ENCODE assay signal across 10 cellular contexts in the genomic region with DNA sequence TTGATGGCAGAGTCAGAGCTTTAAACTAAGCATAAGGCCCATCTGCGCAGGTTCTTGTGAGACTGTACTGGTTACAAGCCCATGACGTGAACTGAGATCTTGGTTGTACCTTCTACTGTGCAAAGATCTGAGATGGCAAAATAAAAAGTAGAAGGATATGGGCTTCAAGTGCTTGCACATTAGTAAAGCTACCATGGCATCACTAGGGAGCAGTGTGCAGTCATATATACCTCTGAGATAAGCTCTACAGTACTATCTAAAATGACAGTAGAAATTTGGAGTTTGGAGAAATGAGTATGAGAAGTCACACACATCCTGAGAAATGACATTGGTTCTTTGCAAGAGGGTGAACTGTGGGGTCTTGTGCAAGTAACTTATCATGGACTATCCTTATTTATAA.
A peak's percentile ranks its signal among the peaks of the same experiment; 100 is the strongest.
DNase-seq lines count a peak whose midpoint lies in the region; ATAC-seq and TF ChIP-seq lines count a peak whose summit lies in the region.
"Had no signal": no experiment of that assay in that cellular context is flagged by ENCODE, and none has a peak within 500 bp of the region (broad histone marks: within the 10 kb centered on the region; RNA-seq: fewer than 3 reads in every experiment).

No MANE protein-coding gene starts in this region.

- TF ChIP-seq CTCF in fibroblast of villous mesenchyme (IDR thresholded peaks at IDR 0.05; ENCODE audit: insufficient read depth, low read depth, low read length), result peak; percentile 52

- DNase-seq in SIG-M5 treated with dmso at 0.1 percent for 504 hours (lab: John Stamatoyannopoulos, UW; ENCODE audit: unreplicated experiment), result peak; percentile 12
- no peak for DNase-seq in SIG-M5 (lab: John Stamatoyannopoulos, UW)
- peak; percentile 14 for DNase-seq in SHP77 treated with DMSO at 0.1 percent for 48 hours (lab: John Stamatoyannopoulos, UW)
- DNase-seq in fibroblast of villous mesenchyme (ENCODE audit: low read depth), result peak; percentile 74
- peak; percentile 59 for DNase-seq in stromal cell of bone marrow (ENCODE audit: low read depth)
- no peak for DNase-seq in activated gamma-delta T cell (lab: John Stamatoyannopoulos, UW)
- no peak for DNase-seq in NCI-H1694 treated with DMSO at 0.1 percent for 48 hours (lab: John Stamatoyannopoulos, UW)
- DNase-seq: Caco-2, NCI-H2171 had no signal

- ATAC-seq in GM21737 (IDR thresholded peaks at IDR 0.05; ENCODE audit: unreplicated experiment), result no peak

- H3K4me3 ChIP-seq in fibroblast of villous mesenchyme (ENCODE audit: low read depth, low read length), result no peak overlapping the region

Comparison
In these comparisons a context has a peak if more than half of its experiments do, and no peak if none do; other contexts are left out.
1. DNase-seq: peak in SIG-M5 treated with dmso at 0.1 percent for 504 hours (single experiment), SHP77 treated with DMSO at 0.1 percent for 48 hours (single experiment), fibroblast of villous mesenchyme (single experiment) and stromal cell of bone marrow (single experiment); none in SIG-M5 (single experiment), activated gamma-delta T cell (single experiment) and NCI-H1694 treated with DMSO at 0.1 percent for 48 hours (single experiment).